In the genomic region with DNA sequence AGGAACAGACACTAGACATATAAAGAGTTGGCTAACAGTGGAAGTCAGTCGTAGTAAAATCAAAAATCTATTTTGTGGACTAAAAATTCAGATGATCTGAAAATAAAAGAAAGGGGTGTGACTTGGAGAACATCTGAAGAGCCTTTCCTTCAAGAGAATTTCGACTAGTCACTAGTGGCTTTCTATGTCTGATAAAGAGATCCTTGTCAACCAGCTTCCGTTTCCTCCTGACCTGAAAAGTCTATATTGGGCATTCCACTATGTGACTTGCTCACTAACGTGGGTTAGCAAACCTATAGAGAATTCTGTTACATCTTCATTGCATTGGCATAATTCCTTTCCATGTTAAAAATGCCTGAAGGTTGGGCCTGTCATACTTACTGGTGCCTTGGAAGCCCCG, we compare ENCODE assay signal across 15 cellular contexts.
"Had no signal": no experiment of that assay in that cellular context is flagged by ENCODE, and none has a peak within 500 bp of the region (broad histone marks: within the 10 kb centered on the region; RNA-seq: fewer than 3 reads in every experiment).

No MANE protein-coding gene starts in this region.

- H3K36me3 Mint-ChIP-seq: natural killer cell had no signal

- H3K27me3 ChIP-seq: cardiac muscle cell, left lung, neutrophil, testis, upper lobe of right lung had no signal

- H3K9me3 ChIP-seq: left lung, neutrophil, testis, upper lobe of right lung had no signal

- DNase-seq: activated CD4-positive, CD25-positive, alpha-beta regulatory T cell treated with anti-CD3 and anti-CD28 coated beads, Interleukin-2, amount 50 U/mL, for 72 hours; activated naive CD4-positive, alpha-beta T cell treated with Interleukin-2 at 50 U/mL for 16 hours; hippocampal formation; left lung; natural killer cell; stimulated activated CD4-positive, alpha-beta T cell treated with anti-CD3 and anti-CD28 coated beads, Interleukin-4, amount 100 ng/mL, for 1 hour; stimulated activated naive CD4-positive, alpha-beta T cell treated with Interleukin-2 at 50 U/mL for 16 hours; testis; upper lobe of right lung had no signal

- H3K9me3 Mint-ChIP-seq: activated T-helper 1 cell treated with anti-CD3 and anti-CD28 coated beads, Interleukin-12 subunit alpha, Interleukin-12 subunit beta, Interleukin-2, Interleukin-4 antibody, amounts not matched to agents 30 ng/mL and 10 ng/mL and 1 ng/mL, durations not matched to agents 14 hours and 24 hours and 36 hours; memory B cell; natural killer cell; T-helper 2 cell treated with Interferon-gamma antibody and Interleukin-4, amounts not matched to agents 5 μg/mL and 100 μg/mL, for 36 hours had no signal

- H3K27me3 Mint-ChIP-seq: memory B cell had no signal

- H3K36me3 ChIP-seq: neutrophil had no signal

- H3K4me3 ChIP-seq: cardiac muscle cell, left lung, testis, upper lobe of right lung had no signal

- H3K4me3 Mint-ChIP-seq: activated T-helper 1 cell treated with anti-CD3 and anti-CD28 coated beads, Interleukin-12 subunit alpha, Interleukin-12 subunit beta, Interleukin-2, Interleukin-4 antibody, amounts not matched to agents 30 ng/mL and 10 ng/mL and 1 ng/mL, durations not matched to agents 14 hours and 24 hours and 36 hours; memory B cell; natural killer cell; T-helper 2 cell treated with Interferon-gamma antibody and Interleukin-4, amounts not matched to agents 5 μg/mL and 100 μg/mL, for 36 hours had no signal

- H3K27ac ChIP-seq: cardiac muscle cell, left lung, neutrophil, parathyroid adenoma, testis, upper lobe of right lung had no signal

- H3K27ac Mint-ChIP-seq: activated T-helper 1 cell treated with anti-CD3 and anti-CD28 coated beads, Interleukin-12 subunit alpha, Interleukin-12 subunit beta, Interleukin-2, Interleukin-4 antibody, amounts not matched to agents 30 ng/mL and 10 ng/mL and 1 ng/mL, durations not matched to agents 14 hours and 24 hours and 36 hours; memory B cell; natural killer cell; T-helper 2 cell treated with Interferon-gamma antibody and Interleukin-4, amounts not matched to agents 5 μg/mL and 100 μg/mL, for 36 hours had no signal
